In genomic region chr6:157732416-157733161, GRCh38 we compare ENCODE assay signal across 20 cellular contexts.
"Had no signal": no experiment of that assay in that cellular context is flagged by ENCODE, and none has a peak within 500 bp of the region (broad histone marks: within the 10 kb centered on the region; RNA-seq: fewer than 3 reads in every experiment).

No MANE protein-coding gene starts in this region.

- H3K4me3 ChIP-seq: colonic mucosa, esophagus muscularis mucosa, psoas muscle, sigmoid colon, skin epidermis, testis, tibial nerve had no signal

- H3K27ac Mint-ChIP-seq: stimulated activated naive B cell treated with anti-CD40 and anti-IgM and Interleukin-4, amounts not matched to agents 10 μg/mL and 1 μg/mL and 100 μg/mL, for 72 hours; stimulated activated naive CD8-positive, alpha-beta T cell treated with anti-CD3 and anti-CD28 coated beads, Interleukin-15, amount 100 ng/mL, for 72 hours had no signal

- H3K27me3 Mint-ChIP-seq: stimulated activated naive CD8-positive, alpha-beta T cell treated with anti-CD3 and anti-CD28 coated beads, Interleukin-15, amount 100 ng/mL, for 72 hours had no signal

- H3K4me1 Mint-ChIP-seq: naive thymus-derived CD4-positive, alpha-beta T cell; nephron progenitor cell; stimulated activated naive B cell treated with anti-CD40 and anti-IgM and Interleukin-4, amounts not matched to agents 10 μg/mL and 1 μg/mL and 100 μg/mL, for 72 hours; stimulated activated naive CD8-positive, alpha-beta T cell treated with anti-CD3 and anti-CD28 coated beads, Interleukin-15, amount 100 ng/mL, for 72 hours had no signal

- FAIRE-seq: endometrium, kidney had no signal

- H3K36me3 ChIP-seq: colonic mucosa, esophagus muscularis mucosa, sigmoid colon, tibial nerve had no signal

- H3K27ac ChIP-seq: colonic mucosa, esophagus muscularis mucosa, foreskin keratinocyte, psoas muscle, sigmoid colon, skin epidermis, testis, tibial nerve had no signal

- H3K9me3 ChIP-seq: colonic mucosa, esophagus muscularis mucosa, psoas muscle, sigmoid colon, testis, tibial nerve had no signal

- H3K4me1 ChIP-seq: colonic mucosa, foreskin keratinocyte, psoas muscle, sigmoid colon, testis, tibial nerve had no signal

- H3K4me3 Mint-ChIP-seq: naive thymus-derived CD4-positive, alpha-beta T cell; nephron progenitor cell; stimulated activated naive B cell treated with anti-CD40 and anti-IgM and Interleukin-4, amounts not matched to agents 10 μg/mL and 1 μg/mL and 100 μg/mL, for 72 hours; stimulated activated naive CD8-positive, alpha-beta T cell treated with anti-CD3 and anti-CD28 coated beads, Interleukin-15, amount 100 ng/mL, for 72 hours had no signal

- DNase-seq: colonic mucosa; effector CD4-positive, alpha-beta T cell; foreskin keratinocyte; kidney; left cardiac atrium; left ventricle myocardium superior; naive thymus-derived CD4-positive, alpha-beta T cell; nephron progenitor cell; psoas muscle; retina; sigmoid colon; stimulated activated CD4-positive, alpha-beta T cell treated with anti-CD3 and anti-CD28 coated beads, Interleukin-2, amount 100 ng/mL, for 24 hours; stimulated activated CD4-positive, alpha-beta T cell treated with anti-CD3 and anti-CD28 coated beads, Interleukin-4, amount 100 ng/mL, for 4 hours; stimulated activated naive B cell treated with anti-CD40 and anti-IgM and Interleukin-4, amounts not matched to agents 10 μg/mL and 1 μg/mL and 100 μg/mL, for 72 hours; stimulated activated naive CD8-positive, alpha-beta T cell treated with anti-CD3 and anti-CD28 coated beads, Interleukin-15, amount 100 ng/mL, for 72 hours; testis had no signal

- ATAC-seq: foreskin keratinocyte; left cardiac atrium; left ventricle myocardium superior; naive thymus-derived CD4-positive, alpha-beta T cell; stimulated activated naive B cell treated with anti-CD40 and anti-IgM and Interleukin-4, amounts not matched to agents 10 μg/mL and 1 μg/mL and 100 μg/mL, for 72 hours; stimulated activated naive CD8-positive, alpha-beta T cell treated with anti-CD3 and anti-CD28 coated beads, Interleukin-15, amount 100 ng/mL, for 72 hours had no signal

- H3K27me3 ChIP-seq: colonic mucosa, esophagus muscularis mucosa, sigmoid colon, testis, tibial nerve had no signal
